26 cellular contexts compared by ENCODE assay signal in genomic region chr1:13265124-13265523, GRCh38. TPM values are rescaled to one million over a fixed set of nuclear protein-coding genes. Genes with fewer than 3 reads are reported as not detected.
"Had no signal": no experiment of that assay in that cellular context is flagged by ENCODE, and none has a peak within 500 bp of the region (broad histone marks: within the 10 kb centered on the region; RNA-seq: fewer than 3 reads in every experiment).

No MANE protein-coding gene starts in this region.

RNA-seq across cellular contexts. Expression of gene PRAMEF5, which starts 11.1 kb away (rescaled TPM):
- total RNA-seq: chondrocyte; colonic mucosa; endodermal cell; endothelial cell of umbilical vein; epithelial cell of proximal tubule; esophagus muscularis mucosa; fibroblast of lung; foreskin keratinocyte; gastroesophageal sphincter; heart left ventricle; hepatocyte; kidney; left lung; lower leg skin; lung microvascular endothelial cell; mesothelial cell of epicardium; mucosa of descending colon; natural killer cell treated with Interleukin-12 subunit alpha and Interleukin-12 subunit beta and Interleukin-15 and Interleukin-18, amount 100 ng/mL, for 72 hours; neural crest cell; omental fat pad; pancreas; progenitor cell of endocrine pancreas; sciatic nerve; smooth muscle cell; testis; urinary bladder had no signal
- polyA plus RNA-seq: endothelial cell of umbilical vein, fibroblast of lung, foreskin keratinocyte, heart left ventricle, hepatocyte, pancreas, smooth muscle cell, urinary bladder had no signal

RNA-seq across cellular contexts. Expression of gene PRAMEF8, which starts 19.8 kb away (rescaled TPM):
- total RNA-seq: chondrocyte; colonic mucosa; endodermal cell; endothelial cell of umbilical vein; epithelial cell of proximal tubule; esophagus muscularis mucosa; fibroblast of lung; foreskin keratinocyte; gastroesophageal sphincter; heart left ventricle; hepatocyte; kidney; left lung; lower leg skin; lung microvascular endothelial cell; mesothelial cell of epicardium; mucosa of descending colon; natural killer cell treated with Interleukin-12 subunit alpha and Interleukin-12 subunit beta and Interleukin-15 and Interleukin-18, amount 100 ng/mL, for 72 hours; neural crest cell; omental fat pad; pancreas; progenitor cell of endocrine pancreas; sciatic nerve; smooth muscle cell; urinary bladder had no signal
- polyA plus RNA-seq: endothelial cell of umbilical vein, fibroblast of lung, foreskin keratinocyte, heart left ventricle, hepatocyte, pancreas, smooth muscle cell, urinary bladder had no signal

RNA-seq across cellular contexts. Expression of gene PRAMEF33, which starts 38.2 kb away (rescaled TPM):
- total RNA-seq: chondrocyte; colonic mucosa; endodermal cell; endothelial cell of umbilical vein; epithelial cell of proximal tubule; esophagus muscularis mucosa; fibroblast of lung; foreskin keratinocyte; gastroesophageal sphincter; heart left ventricle; hepatocyte; kidney; left lung; lower leg skin; lung microvascular endothelial cell; mesothelial cell of epicardium; mucosa of descending colon; natural killer cell treated with Interleukin-12 subunit alpha and Interleukin-12 subunit beta and Interleukin-15 and Interleukin-18, amount 100 ng/mL, for 72 hours; neural crest cell; omental fat pad; pancreas; progenitor cell of endocrine pancreas; sciatic nerve; smooth muscle cell; testis; urinary bladder had no signal
- polyA plus RNA-seq: endothelial cell of umbilical vein, fibroblast of lung, foreskin keratinocyte, heart left ventricle, hepatocyte, smooth muscle cell, urinary bladder had no signal

RNA-seq across cellular contexts. Expression of gene PRAMEF18, which starts 39.2 kb away (rescaled TPM):
- total RNA-seq: chondrocyte; colonic mucosa; endodermal cell; endothelial cell of umbilical vein; epithelial cell of proximal tubule; esophagus muscularis mucosa; fibroblast of lung; foreskin keratinocyte; gastroesophageal sphincter; heart left ventricle; hepatocyte; kidney; left lung; lower leg skin; lung microvascular endothelial cell; mesothelial cell of epicardium; mucosa of descending colon; natural killer cell treated with Interleukin-12 subunit alpha and Interleukin-12 subunit beta and Interleukin-15 and Interleukin-18, amount 100 ng/mL, for 72 hours; neural crest cell; omental fat pad; pancreas; progenitor cell of endocrine pancreas; sciatic nerve; smooth muscle cell; urinary bladder had no signal
- polyA plus RNA-seq: endothelial cell of umbilical vein, fibroblast of lung, foreskin keratinocyte, heart left ventricle, hepatocyte, pancreas, smooth muscle cell, urinary bladder had no signal

RNA-seq across cellular contexts. Expression of gene PRAMEF15, which starts 50.3 kb away (rescaled TPM):
- total RNA-seq: chondrocyte; colonic mucosa; endodermal cell; endothelial cell of umbilical vein; epithelial cell of proximal tubule; esophagus muscularis mucosa; fibroblast of lung; foreskin keratinocyte; gastroesophageal sphincter; heart left ventricle; hepatocyte; kidney; left lung; lower leg skin; lung microvascular endothelial cell; mesothelial cell of epicardium; mucosa of descending colon; natural killer cell treated with Interleukin-12 subunit alpha and Interleukin-12 subunit beta and Interleukin-15 and Interleukin-18, amount 100 ng/mL, for 72 hours; neural crest cell; omental fat pad; pancreas; progenitor cell of endocrine pancreas; sciatic nerve; smooth muscle cell; urinary bladder had no signal
- polyA plus RNA-seq: endothelial cell of umbilical vein, fibroblast of lung, foreskin keratinocyte, heart left ventricle, hepatocyte, pancreas, smooth muscle cell, urinary bladder had no signal
